ENCODE assay signal across 18 cellular contexts in the genomic region with DNA sequence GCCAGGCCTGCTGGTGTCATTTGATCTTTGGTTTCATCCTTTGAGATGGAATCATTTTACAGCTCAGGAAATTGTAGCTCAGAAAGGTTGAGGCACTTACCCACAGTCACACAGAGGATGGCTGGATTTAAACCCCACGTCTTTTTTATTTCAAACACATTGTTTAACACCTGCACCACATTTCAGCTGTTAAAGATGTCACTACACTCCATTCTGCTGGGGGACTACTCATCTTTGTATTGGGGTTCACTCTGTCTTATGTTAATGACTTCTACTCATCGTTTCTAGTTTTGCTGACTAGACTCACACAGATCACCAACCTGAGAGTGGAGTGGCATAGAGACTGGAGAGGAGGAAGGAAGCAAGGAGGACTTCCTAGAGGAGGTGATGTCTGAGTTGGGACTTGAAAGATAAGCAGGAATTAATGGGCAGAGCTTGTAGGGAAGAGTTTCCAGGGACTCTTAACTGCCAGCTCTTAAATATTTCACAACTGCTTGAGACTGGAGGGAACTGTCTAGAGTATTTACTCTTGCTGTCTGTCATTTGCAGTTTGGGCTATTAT.
DNase-seq lines count a peak whose midpoint lies in the region; ATAC-seq and TF ChIP-seq lines count a peak whose summit lies in the region.
"Had no signal": no experiment of that assay in that cellular context is flagged by ENCODE, and none has a peak within 500 bp of the region (broad histone marks: within the 10 kb centered on the region; RNA-seq: fewer than 3 reads in every experiment).

No MANE protein-coding gene starts in this region.

- peaks cover 5% of the 10 kb centered on the region for H3K4me1 ChIP-seq in osteoblast (ENCODE audit: insufficient read depth, low read length)
- H3K4me1 ChIP-seq: Peyer's patch had no signal

- H3K36me3 ChIP-seq in osteoblast (ENCODE audit: insufficient read depth, low read length), result no peaks in the 10 kb centered on the region
- H3K36me3 ChIP-seq: Peyer's patch had no signal

- intact Hi-C loops in natural killer cell (cut with micrococcal nuclease), result loop anchor here (1.0 kb wide), 1 partner anchor 8 kb away; no protein-coding TSS in a partner anchor

- TF ChIP-seq CTCF in natural killer cell (IDR thresholded peaks at IDR 0.05), result no peak
- no peak for TF ChIP-seq CTCF in osteoblast (IDR thresholded peaks at IDR 0.05; ENCODE audit: extremely low read depth, low read depth, low read length)

- peaks cover 42 to 65% of the 10 kb centered on the region in 2 donors for H3K27me3 Mint-ChIP-seq in natural killer cell (ENCODE audit: low read depth in 2 of 2)
- H3K27me3 Mint-ChIP-seq in natural killer cell treated with Interleukin-12 subunit alpha and Interleukin-12 subunit beta and Interleukin-15 and Interleukin-18, amount 100 ng/mL, for 72 hours, result peaks cover 21 to 36% of the 10 kb centered on the region in 2 donors
- no peaks in the 10 kb centered on the region for H3K27me3 Mint-ChIP-seq in central memory CD8-positive, alpha-beta T cell

- H3K79me2 ChIP-seq in osteoblast (ENCODE audit: insufficient read depth, low read length), result no peaks in the 10 kb centered on the region

- ATAC-seq in natural killer cell, result peak; percentile 59 to 85 (median 84)
- ATAC-seq in natural killer cell treated with Interleukin-12 subunit alpha and Interleukin-12 subunit beta and Interleukin-15 and Interleukin-18, amount 100 ng/mL, for 72 hours, result no peak
- ATAC-seq in central memory CD8-positive, alpha-beta T cell (replicated peaks; ENCODE audit: extremely low read depth, poor library complexity, severe bottlenecking), result peak; percentile 82
- no peak for ATAC-seq in GM21825 (IDR thresholded peaks at IDR 0.05; ENCODE audit: unreplicated experiment)
- no peak for ATAC-seq in GM18498 (IDR thresholded peaks at IDR 0.05; ENCODE audit: unreplicated experiment)
- ATAC-seq in HG03354 (IDR thresholded peaks at IDR 0.05; ENCODE audit: poor library complexity, severe bottlenecking, unreplicated experiment), result no peak

- H3K36me3 Mint-ChIP-seq in natural killer cell, result no peaks in the 10 kb centered on the region
- H3K36me3 Mint-ChIP-seq in natural killer cell treated with Interleukin-12 subunit alpha and Interleukin-12 subunit beta and Interleukin-15 and Interleukin-18, amount 100 ng/mL, for 72 hours, result no peaks in the 10 kb centered on the region
- no peaks in the 10 kb centered on the region for H3K36me3 Mint-ChIP-seq in central memory CD8-positive, alpha-beta T cell (ENCODE audit: insufficient read depth)

- no peaks in the 10 kb centered on the region for H3K27me3 ChIP-seq in osteoblast (ENCODE audit: insufficient read depth, low read length)
- H3K27me3 ChIP-seq: Peyer's patch had no signal

- peak overlapping the region in 1 of 2 donors; percentile 7 for H3K27ac Mint-ChIP-seq in natural killer cell
- H3K27ac Mint-ChIP-seq in natural killer cell treated with Interleukin-12 subunit alpha and Interleukin-12 subunit beta and Interleukin-15 and Interleukin-18, amount 100 ng/mL, for 72 hours, result no peak overlapping the region
- H3K27ac Mint-ChIP-seq in central memory CD8-positive, alpha-beta T cell (ENCODE audit: low read depth), result peak overlapping the region; percentile 7

- DNase-seq in natural killer cell, result no peak
- DNase-seq in natural killer cell treated with Interleukin-12 subunit alpha and Interleukin-12 subunit beta and Interleukin-15 and Interleukin-18, amount 100 ng/mL, for 72 hours (ENCODE audit: low spot score), result no peak
- DNase-seq in central memory CD8-positive, alpha-beta T cell (ENCODE audit: low spot score in 2 of 2), result no peak
- peak; percentile 58 for DNase-seq in osteoblast (ENCODE audit: insufficient read length, low spot score, missing footprints)
- no peak for DNase-seq in NCI-H345 (lab: John Stamatoyannopoulos, UW)
- DNase-seq: AML-193, GOT3, KBM-7, MM.1S, NCI-H1105, NCI-H187, NCI-H774, Peyer's patch, Right ventricle myocardium superior had no signal

- H3K9me3 Mint-ChIP-seq in natural killer cell, result no peaks in the 10 kb centered on the region
- H3K9me3 Mint-ChIP-seq in natural killer cell treated with Interleukin-12 subunit alpha and Interleukin-12 subunit beta and Interleukin-15 and Interleukin-18, amount 100 ng/mL, for 72 hours, result peaks cover 2% of the 10 kb centered on the region
- H3K9me3 Mint-ChIP-seq in central memory CD8-positive, alpha-beta T cell, result no peaks in the 10 kb centered on the region

- H3K4me1 Mint-ChIP-seq in natural killer cell, result peaks cover 11 to 23% of the 10 kb centered on the region in 2 donors
- H3K4me1 Mint-ChIP-seq in natural killer cell treated with Interleukin-12 subunit alpha and Interleukin-12 subunit beta and Interleukin-15 and Interleukin-18, amount 100 ng/mL, for 72 hours (ENCODE audit: low read depth in 2 of 2), result peaks cover 10 to 11% of the 10 kb centered on the region in 2 donors
- peaks cover 26% of the 10 kb centered on the region for H3K4me1 Mint-ChIP-seq in central memory CD8-positive, alpha-beta T cell

- no peak overlapping the region for H2AFZ ChIP-seq in osteoblast (ENCODE audit: low read length)

- H3K4me2 ChIP-seq in osteoblast (ENCODE audit: insufficient read depth, low read length), result no peak overlapping the region

- H4K20me1 ChIP-seq in osteoblast (ENCODE audit: insufficient read depth, low read length), result no peaks in the 10 kb centered on the region

- no peaks in the 10 kb centered on the region for H3K9me3 ChIP-seq in osteoblast (ENCODE audit: low read depth, low read length)

- H3K27ac ChIP-seq in osteoblast (ENCODE audit: low read depth, low read length), result no peak overlapping the region
- H3K27ac ChIP-seq: Peyer's patch had no signal

- H3K4me3 Mint-ChIP-seq in natural killer cell, result no peak overlapping the region
- H3K4me3 Mint-ChIP-seq in natural killer cell treated with Interleukin-12 subunit alpha and Interleukin-12 subunit beta and Interleukin-15 and Interleukin-18, amount 100 ng/mL, for 72 hours, result no peak overlapping the region
- no peak overlapping the region for H3K4me3 Mint-ChIP-seq in central memory CD8-positive, alpha-beta T cell

- H3K4me3 ChIP-seq in osteoblast (ENCODE audit: insufficient read depth, low read length), result no peak overlapping the region
- H3K4me3 ChIP-seq: GM12878, Peyer's patch had no signal

Comparison
In these comparisons a context has a peak if more than half of its experiments do, and no peak if none do; other contexts are left out.
1. ATAC-seq: peak in natural killer cell (3 of 3) and central memory CD8-positive, alpha-beta T cell (single experiment); none in natural killer cell treated with Interleukin-12 subunit alpha and Interleukin-12 subunit beta and Interleukin-15 and Interleukin-18, amount 100 ng/mL, for 72 hours (0 of 2), GM21825 (single experiment), GM18498 (single experiment) and HG03354 (single experiment).